ENCODE assay signal across 1 cellular context in the genomic region with DNA sequence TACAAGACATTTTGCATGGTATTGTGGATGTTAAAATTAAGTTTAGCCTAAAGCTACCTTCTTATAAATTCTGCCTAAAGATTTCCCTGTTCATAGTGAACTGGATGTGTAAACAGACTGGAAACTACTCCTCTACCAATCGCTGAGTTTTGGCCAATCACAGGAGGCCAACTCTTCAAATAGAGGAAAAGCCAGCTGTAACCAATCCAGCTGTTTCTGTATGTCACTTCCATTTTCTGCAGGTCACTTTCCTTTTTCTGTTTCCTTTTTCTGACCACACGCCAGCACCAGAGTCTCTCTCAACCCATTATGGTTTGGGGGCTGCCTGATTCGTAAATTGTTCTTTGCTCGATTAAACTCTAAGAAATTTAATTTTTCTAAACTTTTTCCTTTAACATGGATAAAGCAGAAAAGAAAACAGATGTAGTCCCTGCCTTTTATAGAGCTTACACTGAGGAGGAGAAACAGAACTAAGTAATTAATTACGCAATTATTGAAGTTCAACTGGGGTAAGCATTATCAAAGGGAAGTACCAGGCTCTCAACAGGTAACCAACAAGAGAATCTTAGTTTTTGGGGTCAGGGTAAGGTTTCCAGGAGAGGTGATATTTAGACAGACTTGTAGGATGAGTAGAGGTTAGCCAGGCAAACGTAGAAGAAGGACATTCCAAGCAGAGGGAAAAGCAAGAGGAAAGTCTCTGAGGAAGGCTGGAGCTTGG.
TF ChIP-seq lines count a peak whose summit lies in the region.

No MANE protein-coding gene starts in this region.

TF ChIP-seq in HepG2, 621 proteins besides CTCF, POLR2A, EP300 and RAD21:
- TF ChIP-seq CEBPB (IDR thresholded peaks at IDR 0.05; ENCODE audit: borderline replicate concordance, low read depth, low read length) (peak; percentile 32; the same call in 1 of the 2 replicates), ZKSCAN1 (IDR thresholded peaks at IDR 0.05; ENCODE audit: low read length) (no peak), SRSF9 (IDR thresholded peaks at IDR 0.05; ENCODE audit: borderline replicate concordance, insufficient read depth, low read depth, low read length, poor library complexity, severe bottlenecking) (no peak)
